In the genomic region with DNA sequence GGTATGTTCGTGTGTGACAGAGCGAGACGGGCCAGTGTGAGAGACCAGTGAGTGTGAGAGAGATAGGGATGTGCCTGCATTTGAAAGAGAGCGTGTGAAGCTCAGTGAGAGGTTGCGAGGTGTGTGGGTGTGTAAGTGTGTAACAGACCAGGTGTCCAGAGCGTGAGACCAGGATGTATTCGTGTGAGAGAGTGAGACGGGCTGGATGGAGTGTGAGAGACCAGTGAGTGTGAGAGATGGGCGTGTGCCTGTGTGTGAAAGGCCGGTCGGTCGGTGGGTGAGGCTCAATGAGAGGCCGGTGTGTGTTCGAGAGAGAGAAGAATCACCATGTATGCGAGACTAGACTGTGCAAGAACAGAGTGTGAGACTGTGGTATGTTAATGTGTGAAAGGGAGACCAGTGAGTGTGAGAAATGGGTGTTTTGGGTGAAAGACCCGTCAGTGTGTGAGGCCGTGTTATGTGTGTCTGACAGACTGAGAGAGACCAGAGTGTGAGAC, we compare ENCODE assay signal across 8 cellular contexts. TPM values are rescaled to one million over a fixed set of nuclear protein-coding genes. Genes with fewer than 3 reads are reported as not detected.
A peak's percentile ranks its signal among the peaks of the same experiment; 100 is the strongest.
DNase-seq lines count a peak whose midpoint lies in the region; ATAC-seq, FAIRE-seq and TF ChIP-seq lines count a peak whose summit lies in the region.
"Had no signal": no experiment of that assay in that cellular context is flagged by ENCODE, and none has a peak within 500 bp of the region (broad histone marks: within the 10 kb centered on the region; RNA-seq: fewer than 3 reads in every experiment).

No MANE protein-coding gene starts in this region.

- H3K36me3 ChIP-seq in body of pancreas (replicated peaks in 1 of 2; ENCODE audit: insufficient read depth in 1 of 2, low read depth in 2 of 2) (no peaks in the 10 kb centered on the region), testis (ENCODE audit: low read depth, missing control alignments) (no peaks in the 10 kb centered on the region)

- H3K27ac ChIP-seq in body of pancreas (peak overlapping the region; percentile 87 to 95 (median 92)), layer of hippocampus (ENCODE audit: low read depth, low read length) (peak overlapping the region; percentile 97), testis (peak overlapping the region; percentile 97 to 98)

- H3K4me1 ChIP-seq in body of pancreas = peaks cover 6% of the 10 kb centered on the region
- peaks cover 6% of the 10 kb centered on the region for H3K4me1 ChIP-seq in testis

- in situ Hi-C loops in G401 (cut with HindIII; ENCODE audit: low sequenced_read_pairs) = no loop called here

- no peak for FAIRE-seq in GM19239 (lab: Jason Lieb, UNC)

- intact Hi-C loops in body of pancreas (cut with DNase I) = no loop called here
- intact Hi-C loops in testis (cut with DNase I; ENCODE audit: low total_unique reads) = no loop called here

- H3K4me3 ChIP-seq in HFF-Myc (replicated peaks; ENCODE audit: low read depth, low read length) = peak overlapping the region; percentile 48
- H3K4me3 ChIP-seq in body of pancreas = peak overlapping the region; percentile 57 to 90
- peak overlapping the region; percentile 82 to 86 for H3K4me3 ChIP-seq in testis

- DNase-seq in HFF-Myc (ENCODE audit: extremely low read depth, low read depth) (peak; percentile 2), body of pancreas (peak in 1 of 4 donors; percentile 14), testis (no peak), GM19239 (ENCODE audit: insufficient read length, low spot score) (no peak), G401 (ENCODE audit: low spot score) (no peak)
- DNase-seq: SIG-M5 had no signal

- H3K9me3 ChIP-seq in body of pancreas (no peaks in the 10 kb centered on the region), testis (no peaks in the 10 kb centered on the region)

- no peaks in the 10 kb centered on the region for H3K27me3 ChIP-seq in body of pancreas
- H3K27me3 ChIP-seq in layer of hippocampus (ENCODE audit: control insufficient read depth, insufficient read depth, low read length) = no peaks in the 10 kb centered on the region
- no peaks in the 10 kb centered on the region for H3K27me3 ChIP-seq in testis

- WGBS in body of pancreas, 2 donors = 3 to 5% methylated on average over 17 of the region's 17 CpGs
- 7% methylated on average over 17 of the region's 17 CpGs for WGBS in testis, 2 donors

- TF ChIP-seq CTCF in HFF-Myc (IDR thresholded peaks at IDR 0.05; ENCODE audit: low read depth, low read length, missing control alignments) (no peak), body of pancreas (IDR thresholded peaks at IDR 0.05) (no peak), testis (IDR thresholded peaks at IDR 0.05) (no peak)

- TF ChIP-seq POLR2A in body of pancreas (IDR thresholded peaks at IDR 0.05) (no peak), testis (IDR thresholded peaks at IDR 0.05) (no peak)

- ATAC-seq in body of pancreas (no peak), GM21360 (IDR thresholded peaks at IDR 0.05; ENCODE audit: unreplicated experiment) (no peak)

RNA-seq across cellular contexts. Expression of a gene that starts 0.7 kb away (rescaled TPM):
- total RNA-seq in body of pancreas (1 to 10 TPM; 1.6 to 4.2 TPM), testis (10 to 100 TPM; 13.1 to 22.8 TPM)
- polyA plus RNA-seq in testis (ENCODE audit: insufficient read depth, low read depth, low replicate concordance) = 7.0 TPM
- total RNA-seq in G401 (2014; rRNA removed; shearing (Covaris generic)) = 1.2 and 1.5 TPM in 2 replicates

RNA-seq across cellular contexts. Expression of a gene that starts 30.4 kb away (rescaled TPM):
- total RNA-seq in body of pancreas (1 to 10 TPM; 3.3 to 5.2 TPM), testis (10 to 100 TPM; 18.3 to 28.0 TPM)
- 12.2 TPM for polyA plus RNA-seq in testis (ENCODE audit: insufficient read depth, low read depth, low replicate concordance)
- 3.1 and 4.5 TPM in 2 replicates for total RNA-seq in G401 (2014; rRNA removed; shearing (Covaris generic))

RNA-seq across cellular contexts. Expression of a gene that starts 31.2 kb away (rescaled TPM):
- 1 to 10 TPM; 1.3 to 2.0 TPM for total RNA-seq in body of pancreas
- total RNA-seq in testis = 10 to 100 TPM; 12.1 to 16.5 TPM
- polyA plus RNA-seq in testis (ENCODE audit: insufficient read depth, low read depth, low replicate concordance) = 7.6 TPM
- total RNA-seq in G401 (2014; rRNA removed; shearing (Covaris generic)) = 9.2 and 28.3 TPM in 2 replicates

RNA-seq across cellular contexts. Expression of a gene that starts 58.9 kb away (rescaled TPM):
- 1 to 10 TPM; 1.3 to 3.1 TPM for total RNA-seq in body of pancreas
- total RNA-seq in testis = 10 to 100 TPM in 1 of 2 donors, 1 to 10 TPM in 1; 8.3 to 11.0 TPM
- 4.5 TPM for polyA plus RNA-seq in testis (ENCODE audit: insufficient read depth, low read depth, low replicate concordance)
- total RNA-seq in G401 (2014; rRNA removed; shearing (Covaris generic)) = 2.5 and 3.2 TPM in 2 replicates
